ENCODE assay signal across 11 cellular contexts in genomic region chr12:131832393-131833231, GRCh38. TPM values are rescaled to one million over a fixed set of nuclear protein-coding genes. Genes with fewer than 3 reads are reported as not detected.
A peak's percentile ranks its signal among the peaks of the same experiment; 100 is the strongest.
DNase-seq lines count a peak whose midpoint lies in the region; ATAC-seq, FAIRE-seq and TF ChIP-seq lines count a peak whose summit lies in the region.
"Had no signal": no experiment of that assay in that cellular context is flagged by ENCODE, and none has a peak within 500 bp of the region (broad histone marks: within the 10 kb centered on the region; RNA-seq: fewer than 3 reads in every experiment).

No MANE protein-coding gene starts in this region.

- TF ChIP-seq CTCF in A673 (conservative IDR thresholded peaks at IDR 0.05; ENCODE audit: low read depth, low read length) (no peak), kidney (IDR thresholded peaks at IDR 0.05; ENCODE audit: borderline replicate concordance, extremely low read depth, insufficient read depth) (no peak)

- H3K4me1 ChIP-seq in A673 (ENCODE audit: insufficient read depth, low read length, poor library complexity, severe bottlenecking): peaks cover 28% of the 10 kb centered on the region
- H3K4me1 ChIP-seq in kidney (ENCODE audit: control insufficient read depth in 1 of 2, insufficient read depth in 1 of 2, low read depth in 1 of 2, low read length in 2 of 2): peaks cover 0 to 8% of the 10 kb centered on the region in 2 donors

- H3K27me3 Mint-ChIP-seq in activated CD4-positive, alpha-beta memory T cell treated with anti-CD3 and anti-CD28 coated beads for 36 hours: peaks cover 31% of the 10 kb centered on the region

- peak; percentile 30 for ATAC-seq in left lobe of liver
- no peak for ATAC-seq in GM18519 (IDR thresholded peaks at IDR 0.05; ENCODE audit: low FRiP score, unreplicated experiment)
- ATAC-seq in HG03097 (IDR thresholded peaks at IDR 0.05; ENCODE audit: low FRiP score, unreplicated experiment): no peak
- ATAC-seq: activated T-cell treated with anti-CD3 and anti-CD28 coated beads, Interleukin-2, amount 50 U/mL, for 72 hours; left lung; stimulated activated naive CD8-positive, alpha-beta T cell treated with anti-CD3 and anti-CD28 coated beads, Interleukin-15, amount 100 ng/mL, for 72 hours had no signal

- H3K27me3 ChIP-seq in A673 (replicated peaks; ENCODE audit: insufficient read depth, low read depth, low read length, poor library complexity): no peaks in the 10 kb centered on the region

- CTCF ChIA-PET in A673 (lab: Charles Lee): no interaction called here
- CTCF ChIA-PET in activated CD4-positive, alpha-beta memory T cell treated with anti-CD3 and anti-CD28 coated beads for 36 hours (lab: Charles Lee): no interaction called here

- BruUV-seq in A673 (replicated peaks; lab: Mats Ljungman, UMichigan): no TSS peak

- no peaks in the 10 kb centered on the region for H3K9me3 Mint-ChIP-seq in activated CD4-positive, alpha-beta memory T cell treated with anti-CD3 and anti-CD28 coated beads for 36 hours
- H3K9me3 Mint-ChIP-seq: activated T-cell treated with anti-CD3 and anti-CD28 coated beads, Interleukin-2, amount 50 U/mL, for 72 hours; stimulated activated naive CD8-positive, alpha-beta T cell treated with anti-CD3 and anti-CD28 coated beads, Interleukin-15, amount 100 ng/mL, for 72 hours had no signal

- H3K36me3 Mint-ChIP-seq in activated CD4-positive, alpha-beta memory T cell treated with anti-CD3 and anti-CD28 coated beads for 36 hours: no peaks in the 10 kb centered on the region

- peaks cover 11% of the 10 kb centered on the region for H3K4me1 Mint-ChIP-seq in activated CD4-positive, alpha-beta memory T cell treated with anti-CD3 and anti-CD28 coated beads for 36 hours (ENCODE audit: low read depth)

- FAIRE-seq in H54 (lab: Jason Lieb, UNC) (no peak), kidney (lab: Jason Lieb, UNC) (no peak)

- intact Hi-C loops in A673 (cut with micrococcal nuclease; ENCODE audit: unreplicated experiment) (loop anchor here (5.0 to 10.0 kb wide), 4 partner anchors 75 to 728 kb away; no protein-coding TSS in a partner anchor), kidney (cut with DNase I) (no loop called here)
- intact Hi-C loops in activated CD4-positive, alpha-beta memory T cell treated with anti-CD3 and anti-CD28 coated beads for 36 hours (cut with micrococcal nuclease): loop anchor here (10.0 kb wide), 1 partner anchor 112 kb away; the partner anchor contains the start of gene EP400

- no peaks in the 10 kb centered on the region for H3K9me3 ChIP-seq in A673 (ENCODE audit: low read depth, low read length, poor library complexity, severe bottlenecking)
- no peaks in the 10 kb centered on the region for H3K9me3 ChIP-seq in kidney (ENCODE audit: control insufficient read depth in 1 of 2, low read length in 2 of 2)
- H3K9me3 ChIP-seq: left lung had no signal

- H3K4me3 ChIP-seq in A673 (ENCODE audit: low read depth, low read length, poor library complexity, severe bottlenecking): peak overlapping the region; percentile 54
- no peak overlapping the region for H3K4me3 ChIP-seq in kidney (ENCODE audit: low read length in 2 of 2)

- no peak overlapping the region for H3K4me3 Mint-ChIP-seq in activated CD4-positive, alpha-beta memory T cell treated with anti-CD3 and anti-CD28 coated beads for 36 hours
- H3K4me3 Mint-ChIP-seq: activated T-cell treated with anti-CD3 and anti-CD28 coated beads, Interleukin-2, amount 50 U/mL, for 72 hours; stimulated activated naive CD8-positive, alpha-beta T cell treated with anti-CD3 and anti-CD28 coated beads, Interleukin-15, amount 100 ng/mL, for 72 hours had no signal

- H3K9ac ChIP-seq in kidney (ENCODE audit: low read length in 2 of 2): no peak overlapping the region

- POLR2A ChIA-PET in A673 (lab: Charles Lee; ENCODE audit: low non-redundant PET): no interaction called here
- POLR2A ChIA-PET in activated CD4-positive, alpha-beta memory T cell treated with anti-CD3 and anti-CD28 coated beads for 36 hours (lab: Charles Lee): no interaction called here

- H3K36me3 ChIP-seq in A673 (ENCODE audit: insufficient read depth, low read length, poor library complexity, severe bottlenecking): no peaks in the 10 kb centered on the region
- no peaks in the 10 kb centered on the region for H3K36me3 ChIP-seq in kidney (ENCODE audit: control insufficient read depth in 1 of 2, insufficient read depth in 2 of 2, low read length in 2 of 2)
- H3K36me3 ChIP-seq: left lung had no signal

- H3K27ac Mint-ChIP-seq in activated CD4-positive, alpha-beta memory T cell treated with anti-CD3 and anti-CD28 coated beads for 36 hours: no peak overlapping the region
- H3K27ac Mint-ChIP-seq: activated T-cell treated with anti-CD3 and anti-CD28 coated beads, Interleukin-2, amount 50 U/mL, for 72 hours; stimulated activated naive CD8-positive, alpha-beta T cell treated with anti-CD3 and anti-CD28 coated beads, Interleukin-15, amount 100 ng/mL, for 72 hours had no signal

- peak; percentile 83 for DNase-seq in A673 (ENCODE audit: low spot score)
- DNase-seq in H54 (ENCODE audit: insufficient read length, low spot score): peak; percentile 91
- DNase-seq in anterior cingulate cortex (lab: John Stamatoyannopoulos, UW): peak in 43 of 58 donors; percentile 25 to 84 (median 49)
- peak; percentile 74 for DNase-seq in left lobe of liver (ENCODE audit: low spot score)
- DNase-seq in activated CD4-positive, alpha-beta memory T cell treated with anti-CD3 and anti-CD28 coated beads for 36 hours: no peak
- no peak for DNase-seq in kidney
- DNase-seq: activated T-cell treated with anti-CD3 and anti-CD28 coated beads, Interleukin-2, amount 50 U/mL, for 72 hours; stimulated activated naive CD8-positive, alpha-beta T cell treated with anti-CD3 and anti-CD28 coated beads, Interleukin-15, amount 100 ng/mL, for 72 hours had no signal

- peak overlapping the region; percentile 77 for H3K27ac ChIP-seq in A673 (ENCODE audit: low read depth, low read length, poor library complexity, severe bottlenecking)
- H3K27ac ChIP-seq in kidney (ENCODE audit: low read depth in 2 of 2, low read length in 2 of 2): no peak overlapping the region
- H3K27ac ChIP-seq: left lung had no signal

- no peak; the same call in 1 of the 2 replicates for TF ChIP-seq POLR2A in H54 (IDR thresholded peaks at IDR 0.05; ENCODE audit: low read depth, low read length)

RNA-seq across cellular contexts. Expression of gene MMP17, which starts 4.4 kb away (rescaled TPM):
- total RNA-seq in A673 (2021) (12.6 and 14.9 TPM in 2 replicates), left lobe of liver (1.1 TPM), kidney (3.2 TPM)
- under 1 TPM; 0.48 to 0.87 TPM for total RNA-seq in activated CD4-positive, alpha-beta memory T cell treated with anti-CD3 and anti-CD28 coated beads for 36 hours
- 0.82 TPM for polyA plus RNA-seq in kidney (ENCODE audit: insufficient read depth, low read depth, low replicate concordance)
- total RNA-seq: activated T-cell treated with anti-CD3 and anti-CD28 coated beads, Interleukin-2, amount 50 U/mL, for 72 hours had no signal

Comparison
In these comparisons a context has a peak if more than half of its experiments do, and no peak if none do; other contexts are left out.
1. DNase-seq: peak in A673 (single experiment), H54 (single experiment), anterior cingulate cortex (43 of 58) and left lobe of liver (single experiment); none in activated CD4-positive, alpha-beta memory T cell treated with anti-CD3 and anti-CD28 coated beads for 36 hours (single experiment) and kidney (single experiment).